8 cellular contexts compared by ENCODE assay signal in the genomic region with DNA sequence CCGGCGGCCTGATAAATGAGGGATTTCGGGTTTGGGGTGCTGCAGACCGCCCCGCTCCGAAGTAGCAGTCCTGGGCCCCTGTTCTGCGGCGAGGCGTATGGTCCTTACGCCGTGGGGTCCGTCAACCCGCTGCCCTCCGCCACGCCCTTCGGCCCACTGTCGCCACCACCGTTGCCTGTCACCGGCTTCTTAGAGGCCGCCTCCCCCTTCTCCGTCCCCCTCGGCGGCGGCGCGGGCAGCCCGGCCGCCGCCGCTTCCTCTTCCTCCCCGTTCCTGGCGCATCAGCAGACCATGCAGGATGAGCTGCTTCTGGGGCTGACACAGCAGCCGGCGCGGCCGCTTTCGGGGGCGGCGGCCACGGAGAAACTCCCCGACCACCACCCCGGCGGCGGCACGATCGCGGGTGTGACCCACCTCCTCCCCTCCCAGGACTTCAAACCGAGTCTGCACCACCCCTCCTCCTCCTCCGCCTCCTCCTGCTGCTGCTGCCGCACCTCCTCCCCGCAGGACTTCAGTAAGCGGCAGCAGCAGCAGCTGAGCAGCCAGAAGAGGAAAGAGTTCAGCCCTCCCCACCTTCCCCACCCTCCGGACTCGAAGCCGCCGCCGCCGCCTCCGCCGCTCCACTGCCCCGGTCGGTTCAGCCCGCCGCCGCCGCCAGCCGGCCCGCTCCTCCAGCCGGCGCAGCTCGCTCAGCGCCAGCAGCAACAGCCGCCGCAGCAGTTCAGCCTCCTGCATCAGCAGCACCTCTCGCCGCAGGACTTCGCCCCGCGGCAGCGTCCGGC. TPM values are rescaled to one million over a fixed set of nuclear protein-coding genes. Genes with fewer than 3 reads are reported as not detected.
DNase-seq lines count a peak whose midpoint lies in the region; ATAC-seq and TF ChIP-seq lines count a peak whose summit lies in the region.

No MANE protein-coding gene starts in this region.

- H3K9ac ChIP-seq in SK-N-MC (ENCODE audit: insufficient read length): peak overlapping the region; percentile 99

- H3K4me3 ChIP-seq in SK-N-MC (peak overlapping the region; percentile 87), testis (peak overlapping the region; percentile 88 to 95)

- peak overlapping the region; percentile 92 to 98 (median 96) for H3K4me3 Mint-ChIP-seq in IgD-negative memory B cell

- ATAC-seq in GM21576 (IDR thresholded peaks at IDR 0.05; ENCODE audit: unreplicated experiment) (peak; percentile 23), omental fat pad (ENCODE audit: low FRiP score) (peak; percentile 30)

- H3K27ac ChIP-seq in SK-N-MC (peak overlapping the region; percentile 100), testis (peak overlapping the region; percentile 99)

- whole genome bisulfite sequencing in testis, 2 donors: 1 to 2% methylated on average over 10 to 60 of the region's 81 CpGs

- DNase-seq in DMS53 (lab: John Stamatoyannopoulos, UW): peak; percentile 94
- DNase-seq in SK-N-MC (ENCODE audit: low read depth, low spot score): no peak
- peak; percentile 78 for DNase-seq in activated naive CD4-positive, alpha-beta T cell treated with anti-CD3 and anti-CD28 coated beads, Interleukin-2, amount 50 U/mL, for 16 hours
- peak; percentile 88 for DNase-seq in globus pallidus (ENCODE audit: low spot score)
- peak; percentile 36 for DNase-seq in omental fat pad (ENCODE audit: low spot score)
- peak; percentile 89 for DNase-seq in testis

- peaks cover 19 to 25% (median 24%) of the 10 kb centered on the region in 3 donors for H3K4me1 Mint-ChIP-seq in IgD-negative memory B cell

- no peaks in the 10 kb centered on the region for H3K27me3 ChIP-seq in testis

- TF ChIP-seq CTCF in omental fat pad (IDR thresholded peaks at IDR 0.05): no peak
- no peak for TF ChIP-seq CTCF in testis (IDR thresholded peaks at IDR 0.05)

- no peaks in the 10 kb centered on the region for H3K36me3 Mint-ChIP-seq in IgD-negative memory B cell

- H3K9me3 ChIP-seq in SK-N-MC (ENCODE audit: low read depth, low read length): no peaks in the 10 kb centered on the region
- no peaks in the 10 kb centered on the region for H3K9me3 ChIP-seq in testis

- H3K9me3 Mint-ChIP-seq in IgD-negative memory B cell: no peaks in the 10 kb centered on the region

- H3K27ac Mint-ChIP-seq in IgD-negative memory B cell: peak overlapping the region; percentile 97 to 100 (median 98)

- TF ChIP-seq POLR2A in testis (IDR thresholded peaks at IDR 0.05): no peak

- intact Hi-C loops in testis (cut with DNase I; ENCODE audit: low total_unique reads): no loop called here

- H3K27me3 Mint-ChIP-seq in IgD-negative memory B cell: no peaks in the 10 kb centered on the region

- H3K36me3 ChIP-seq in SK-N-MC (ENCODE audit: insufficient read depth, low read length): peaks cover 32% of the 10 kb centered on the region
- no peaks in the 10 kb centered on the region for H3K36me3 ChIP-seq in testis (ENCODE audit: low read depth, missing control alignments)

- H3K4me1 ChIP-seq in testis: peaks cover 12% of the 10 kb centered on the region

RNA-seq across cellular contexts. Expression of a gene that starts 0.6 kb away (rescaled TPM):
- 1.5 TPM for polyA plus RNA-seq in IgD-negative memory B cell
- total RNA-seq in omental fat pad: 10 to 100 TPM; 12.9 to 24.9 (median 17.4) TPM
- 10 to 100 TPM; 76.6 to 95.6 TPM for total RNA-seq in testis
- 93.6 TPM for polyA plus RNA-seq in testis (ENCODE audit: insufficient read depth, low read depth, low replicate concordance)
